Comparison of ENCODE assay signal across 8 cellular contexts in genomic region chr18:48667276-48668254, GRCh38.
DNase-seq lines count a peak whose midpoint lies in the region; ATAC-seq and TF ChIP-seq lines count a peak whose summit lies in the region.

No MANE protein-coding gene starts in this region.

- no peak overlapping the region for H3K4me3 Mint-ChIP-seq in stimulated activated naive CD8-positive, alpha-beta T cell treated with anti-CD3 and anti-CD28 coated beads, Interleukin-15, amount 100 ng/mL, for 72 hours
- no peak overlapping the region for H3K4me3 Mint-ChIP-seq in endothelial cell (ENCODE audit: unreplicated experiment)

- H3K4me3 ChIP-seq in thoracic aorta (no peak overlapping the region), lower lobe of right lung (no peak overlapping the region)

- no peak overlapping the region for H3K27ac ChIP-seq in thoracic aorta
- H3K27ac ChIP-seq in lower lobe of right lung: no peak overlapping the region

- peaks cover 39% of the 10 kb centered on the region for H3K36me3 Mint-ChIP-seq in endothelial cell (ENCODE audit: low read depth, unreplicated experiment)

- H3K4me1 Mint-ChIP-seq in stimulated activated naive CD8-positive, alpha-beta T cell treated with anti-CD3 and anti-CD28 coated beads, Interleukin-15, amount 100 ng/mL, for 72 hours: no peaks in the 10 kb centered on the region
- H3K4me1 Mint-ChIP-seq in endothelial cell (ENCODE audit: unreplicated experiment): peaks cover 7% of the 10 kb centered on the region

- TF ChIP-seq CTCF in endothelial cell (IDR thresholded peaks at IDR 0.05; ENCODE audit: unreplicated experiment): peak; percentile 17
- peak; percentile 21 for TF ChIP-seq CTCF in thoracic aorta (IDR thresholded peaks at IDR 0.05)
- no peak for TF ChIP-seq CTCF in lower lobe of right lung (IDR thresholded peaks at IDR 0.05)

- ATAC-seq in stimulated activated naive CD8-positive, alpha-beta T cell treated with anti-CD3 and anti-CD28 coated beads, Interleukin-15, Interleukin-2, amounts not matched to agents 100 U/mL and 50 U/mL, for 24 hours: peak; percentile 17
- ATAC-seq in stimulated activated naive CD8-positive, alpha-beta T cell treated with anti-CD3 and anti-CD28 coated beads, Interleukin-15, amount 100 ng/mL, for 72 hours: no peak
- ATAC-seq in thoracic aorta (ENCODE audit: insufficient number of reproducible peaks, low FRiP score, low read depth) (no peak), HG02840 (IDR thresholded peaks at IDR 0.05; ENCODE audit: low FRiP score, unreplicated experiment) (no peak), lower lobe of right lung (no peak)

- H3K4me1 ChIP-seq in thoracic aorta (ENCODE audit: control insufficient read depth in 1 of 2, low read depth in 2 of 2): peaks cover 0 to 8% of the 10 kb centered on the region in 2 donors
- peaks cover 15% of the 10 kb centered on the region for H3K4me1 ChIP-seq in lower lobe of right lung

- H3K9me3 Mint-ChIP-seq in stimulated activated naive CD8-positive, alpha-beta T cell treated with anti-CD3 and anti-CD28 coated beads, Interleukin-15, amount 100 ng/mL, for 72 hours: peaks cover 13 to 19% of the 10 kb centered on the region in 2 donors
- peaks cover 6% of the 10 kb centered on the region for H3K9me3 Mint-ChIP-seq in endothelial cell (ENCODE audit: unreplicated experiment)

- H3K27ac Mint-ChIP-seq in stimulated activated naive CD8-positive, alpha-beta T cell treated with anti-CD3 and anti-CD28 coated beads, Interleukin-15, amount 100 ng/mL, for 72 hours: no peak overlapping the region
- H3K27ac Mint-ChIP-seq in endothelial cell (ENCODE audit: unreplicated experiment): no peak overlapping the region

- H3K9me3 ChIP-seq in thoracic aorta (peaks cover 3% of the 10 kb centered on the region), lower lobe of right lung (peaks cover 6% of the 10 kb centered on the region)

- no peak for DNase-seq in stimulated activated naive CD8-positive, alpha-beta T cell treated with anti-CD3 and anti-CD28 coated beads, Interleukin-15, Interleukin-2, amounts not matched to agents 100 U/mL and 50 U/mL, for 24 hours
- DNase-seq in stimulated activated naive CD8-positive, alpha-beta T cell treated with anti-CD3 and anti-CD28 coated beads, Interleukin-15, amount 100 ng/mL, for 72 hours: no peak
- DNase-seq in NCI-H2107 treated with DMSO at 0.1 percent for 48 hours (lab: John Stamatoyannopoulos, UW; ENCODE audit: unreplicated experiment) (peak; percentile 95), endothelial cell (ENCODE audit: low spot score) (no peak), thoracic aorta (ENCODE audit: low spot score) (no peak), lower lobe of right lung (no peak), COLO829 (ENCODE audit: low spot score) (no peak)

- H3K27me3 ChIP-seq in thoracic aorta (replicated peaks; ENCODE audit: insufficient read depth) (no peaks in the 10 kb centered on the region), lower lobe of right lung (ENCODE audit: low read depth) (no peaks in the 10 kb centered on the region)

- intact Hi-C loops in lower lobe of right lung (cut with DNase I): loop anchor here (10.0 kb wide), 1 partner anchor 183 kb away; no protein-coding TSS in a partner anchor

- H3K27me3 Mint-ChIP-seq in stimulated activated naive CD8-positive, alpha-beta T cell treated with anti-CD3 and anti-CD28 coated beads, Interleukin-15, amount 100 ng/mL, for 72 hours: no peaks in the 10 kb centered on the region
- H3K27me3 Mint-ChIP-seq in endothelial cell (ENCODE audit: unreplicated experiment): peaks cover 11% of the 10 kb centered on the region

- peaks cover 10% of the 10 kb centered on the region for H3K36me3 ChIP-seq in thoracic aorta
- H3K36me3 ChIP-seq in lower lobe of right lung: peaks cover 26% of the 10 kb centered on the region
